ENCODE assay signal across 24 cellular contexts in the genomic region with DNA sequence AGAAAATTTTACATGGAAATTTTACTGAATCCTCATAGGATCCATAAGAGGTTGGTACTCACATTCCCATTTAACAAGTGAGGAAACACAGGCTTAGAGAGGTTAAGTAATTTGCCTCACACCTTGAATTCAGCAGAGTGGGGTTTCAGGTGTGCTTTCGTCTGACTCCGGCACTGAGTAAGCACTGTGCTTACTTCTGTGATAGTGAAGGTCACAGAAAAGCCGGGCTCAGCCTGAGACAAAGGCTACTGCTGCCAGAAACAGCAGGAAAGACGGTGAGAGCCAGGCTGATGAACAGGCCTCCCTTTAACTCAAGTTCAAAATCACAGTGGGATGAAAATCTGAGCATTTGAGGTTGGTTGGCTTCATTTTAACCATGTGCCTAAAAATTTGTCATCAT.
"Had no signal": no experiment of that assay in that cellular context is flagged by ENCODE, and none has a peak within 500 bp of the region (broad histone marks: within the 10 kb centered on the region; RNA-seq: fewer than 3 reads in every experiment).

No MANE protein-coding gene starts in this region.

- H3K9ac ChIP-seq: parathyroid adenoma had no signal

- H3K4me1 ChIP-seq: colonic mucosa, parathyroid adenoma had no signal

- H3K9me3 ChIP-seq: colonic mucosa, esophagus muscularis mucosa, left lung, tibial artery had no signal

- H3K27me3 ChIP-seq: colonic mucosa, esophagus muscularis mucosa, left lung, tibial artery had no signal

- H3K4me3 ChIP-seq: colonic mucosa, dorsolateral prefrontal cortex, esophagus muscularis mucosa, left lung, tibial artery had no signal

- H3K36me3 ChIP-seq: colonic mucosa, esophagus muscularis mucosa, left lung, tibial artery had no signal

- H3K27ac ChIP-seq: colonic mucosa, dorsolateral prefrontal cortex, esophagus muscularis mucosa, left lung, parathyroid adenoma, tibial artery, VCaP had no signal

- H2AFZ ChIP-seq: parathyroid adenoma had no signal

- DNase-seq: activated CD4-positive, alpha-beta T cell treated with anti-CD3 and anti-CD28 coated beads, Interleukin-2, amount 10 ng/mL, durations not matched to agents 7 days and 5 days; activated CD8-positive, alpha-beta memory T cell treated with anti-CD3 and anti-CD28 coated beads, Interleukin-2, amount 10 ng/mL, durations not matched to agents 7 days and 5 days; activated CD8-positive, alpha-beta T cell treated with anti-CD3 and anti-CD28 coated beads for 36 hours; activated effector memory CD4-positive, alpha-beta T cell treated with anti-CD3 and anti-CD28 coated beads, Interleukin-2, amount 50 U/mL, for 16 hours; activated naive CD4-positive, alpha-beta T cell treated with anti-CD3 and anti-CD28 coated beads, Interleukin-2, amount 50 U/mL, for 16 hours; activated naive CD8-positive, alpha-beta T cell treated with anti-CD3 and anti-CD28 coated beads, Interleukin-2, amount 50 U/mL, for 24 hours; activated T-cell treated with anti-CD3 and anti-CD28 coated beads for 4 hours; anterior cingulate cortex; colonic mucosa; dorsolateral prefrontal cortex; glutamatergic neuron; hippocampal formation; kidney glomerular epithelial cell; left lung; midbrain; natural killer cell; right cardiac atrium; stimulated activated CD4-positive, alpha-beta T cell treated with anti-CD3 and anti-CD28 coated beads, Interleukin-12 subunit alpha, Interleukin-12 subunit beta, amount 100 ng/mL, for 4 hours; stimulated activated CD4-positive, alpha-beta T cell treated with anti-CD3 and anti-CD28 coated beads, Interleukin-4, amount 100 ng/mL, for 4 hours; stimulated activated naive CD8-positive, alpha-beta T cell treated with anti-CD3 and anti-CD28 coated beads, Interleukin-15, Interleukin-2, amounts not matched to agents 100 U/mL and 50 U/mL, for 24 hours; tibial artery had no signal
